17 cellular contexts compared by ENCODE assay signal in genomic region chr5:31944683-31945445, GRCh38.
DNase-seq lines count a peak whose midpoint lies in the region; ATAC-seq, FAIRE-seq and TF ChIP-seq lines count a peak whose summit lies in the region.
"Had no signal": no experiment of that assay in that cellular context is flagged by ENCODE, and none has a peak within 500 bp of the region (broad histone marks: within the 10 kb centered on the region; RNA-seq: fewer than 3 reads in every experiment).

No MANE protein-coding gene starts in this region.

- H3K27me3 Mint-ChIP-seq in activated T-cell treated with anti-CD3 and anti-CD28 coated beads, Interleukin-2, amount 50 U/mL, for 72 hours (ENCODE audit: low read depth) = no peaks in the 10 kb centered on the region

- no peak overlapping the region for H3K4me3 Mint-ChIP-seq in activated T-cell treated with anti-CD3 and anti-CD28 coated beads, Interleukin-2, amount 50 U/mL, for 72 hours
- H3K4me3 Mint-ChIP-seq: activated CD4-positive, alpha-beta memory T cell treated with anti-CD3 and anti-CD28 coated beads for 36 hours had no signal

- H3K4me3 ChIP-seq in left ventricle myocardium inferior (no peak overlapping the region), right atrium auricular region (no peak overlapping the region), kidney (ENCODE audit: low read length in 2 of 2) (no peak overlapping the region), mesendoderm (ENCODE audit: low read length) (no peak overlapping the region)
- H3K4me3 ChIP-seq: ovary, Peyer's patch had no signal

- ATAC-seq in HG02970 (IDR thresholded peaks at IDR 0.05; ENCODE audit: low FRiP score, unreplicated experiment) (no peak), HG02610 (IDR thresholded peaks at IDR 0.05; ENCODE audit: unreplicated experiment) (no peak)
- no peak for ATAC-seq in activated T-cell treated with anti-CD3 and anti-CD28 coated beads, Interleukin-2, amount 50 U/mL, for 72 hours (replicated peaks in 1 of 2)

- no peaks in the 10 kb centered on the region for H3K4me1 Mint-ChIP-seq in activated T-cell treated with anti-CD3 and anti-CD28 coated beads, Interleukin-2, amount 50 U/mL, for 72 hours (ENCODE audit: low read depth)

- H2BK5ac ChIP-seq in mesendoderm (ENCODE audit: low read length) = no peak overlapping the region

- H3K27ac ChIP-seq in left ventricle myocardium inferior (replicated peaks) (peak overlapping the region; percentile 5), right atrium auricular region (no peak overlapping the region), kidney (ENCODE audit: low read depth in 2 of 2, low read length in 2 of 2) (no peak overlapping the region), mesendoderm (ENCODE audit: low read depth, low read length) (no peak overlapping the region)
- H3K27ac ChIP-seq: Peyer's patch had no signal

- H3K4ac ChIP-seq in mesendoderm (ENCODE audit: low read depth, low read length) = no peak overlapping the region

- no peak overlapping the region for H4K8ac ChIP-seq in mesendoderm (ENCODE audit: low read depth, low read length)

- no peak overlapping the region for H2AK5ac ChIP-seq in mesendoderm (ENCODE audit: low read length)

- H3K18ac ChIP-seq in mesendoderm (ENCODE audit: low read length) = no peak overlapping the region

- no peak overlapping the region for H3K27ac Mint-ChIP-seq in activated T-cell treated with anti-CD3 and anti-CD28 coated beads, Interleukin-2, amount 50 U/mL, for 72 hours
- H3K27ac Mint-ChIP-seq: activated CD4-positive, alpha-beta memory T cell treated with anti-CD3 and anti-CD28 coated beads for 36 hours had no signal

- no peak overlapping the region for H3K23ac ChIP-seq in mesendoderm (ENCODE audit: low read length)

- no peak overlapping the region for H4K5ac ChIP-seq in mesendoderm (ENCODE audit: low read length)

- H3K4me2 ChIP-seq in mesendoderm (ENCODE audit: low read length) = no peak overlapping the region

- H3K9me3 ChIP-seq in left ventricle myocardium inferior (replicated peaks) (no peaks in the 10 kb centered on the region), right atrium auricular region (no peaks in the 10 kb centered on the region), kidney (ENCODE audit: control insufficient read depth in 1 of 2, low read length in 2 of 2) (no peaks in the 10 kb centered on the region)
- H3K9me3 ChIP-seq: ovary, Peyer's patch had no signal

- H3K4me1 ChIP-seq in left ventricle myocardium inferior (peaks cover 68% of the 10 kb centered on the region), right atrium auricular region (peaks cover 0 to 16% of the 10 kb centered on the region in 2 donors), kidney (ENCODE audit: control insufficient read depth in 1 of 2, insufficient read depth in 1 of 2, low read depth in 1 of 2, low read length in 2 of 2) (peaks cover 0 to 2% of the 10 kb centered on the region in 2 donors), mesendoderm (ENCODE audit: control insufficient read depth, low read depth, low read length) (no peaks in the 10 kb centered on the region)
- H3K4me1 ChIP-seq: Peyer's patch had no signal

- TF ChIP-seq CTCF in left ventricle myocardium inferior (IDR thresholded peaks at IDR 0.05; ENCODE audit: borderline replicate concordance) (no peak), right atrium auricular region (IDR thresholded peaks at IDR 0.05) (no peak), kidney (IDR thresholded peaks at IDR 0.05; ENCODE audit: borderline replicate concordance, extremely low read depth, insufficient read depth) (no peak)

- no peaks in the 10 kb centered on the region for H3K36me3 Mint-ChIP-seq in activated T-cell treated with anti-CD3 and anti-CD28 coated beads, Interleukin-2, amount 50 U/mL, for 72 hours (ENCODE audit: insufficient read depth in 2 of 2)
- H3K36me3 Mint-ChIP-seq: activated CD4-positive, alpha-beta memory T cell treated with anti-CD3 and anti-CD28 coated beads for 36 hours had no signal

- no peaks in the 10 kb centered on the region for H3K79me2 ChIP-seq in mesendoderm (ENCODE audit: control insufficient read depth, insufficient read depth, low read length)

- no peaks in the 10 kb centered on the region for H3K9me3 Mint-ChIP-seq in activated T-cell treated with anti-CD3 and anti-CD28 coated beads, Interleukin-2, amount 50 U/mL, for 72 hours
- H3K9me3 Mint-ChIP-seq: activated CD4-positive, alpha-beta memory T cell treated with anti-CD3 and anti-CD28 coated beads for 36 hours had no signal

- no peaks in the 10 kb centered on the region for H3K79me1 ChIP-seq in mesendoderm (ENCODE audit: low read length)

- no peaks in the 10 kb centered on the region for H3K36me3 ChIP-seq in left ventricle myocardium inferior
- H3K36me3 ChIP-seq in right atrium auricular region = no peaks in the 10 kb centered on the region
- H3K36me3 ChIP-seq in kidney (ENCODE audit: control insufficient read depth in 1 of 2, insufficient read depth in 2 of 2, low read length in 2 of 2) = no peaks in the 10 kb centered on the region
- no peaks in the 10 kb centered on the region for H3K36me3 ChIP-seq in mesendoderm (ENCODE audit: control insufficient read depth, insufficient read depth, low read length)
- H3K36me3 ChIP-seq: ovary, Peyer's patch had no signal

- H3K27me3 ChIP-seq in left ventricle myocardium inferior (ENCODE audit: low read depth) (no peaks in the 10 kb centered on the region), right atrium auricular region (no peaks in the 10 kb centered on the region), mesendoderm (ENCODE audit: insufficient read depth, low read length, poor library complexity) (no peaks in the 10 kb centered on the region)
- H3K27me3 ChIP-seq: ovary, Peyer's patch had no signal

- no peak overlapping the region for H2BK120ac ChIP-seq in mesendoderm (ENCODE audit: low read depth, low read length)

- intact Hi-C loops in left ventricle myocardium inferior (cut with micrococcal nuclease) = no loop called here
- intact Hi-C loops in kidney (cut with DNase I) = no loop called here

- H3K56ac ChIP-seq in mesendoderm (ENCODE audit: low read length) = no peak overlapping the region

- no peak overlapping the region for H3K9ac ChIP-seq in kidney (ENCODE audit: low read length in 2 of 2)
- H3K9ac ChIP-seq in mesendoderm (ENCODE audit: low read length) = no peak overlapping the region

- no peak overlapping the region for H2BK15ac ChIP-seq in mesendoderm (replicated peaks; ENCODE audit: low read depth)

- WGBS in mesendoderm (ENCODE audit: extremely low coverage, insufficient coverage, low lambda C conversion rate) = no CpG with 5 or more reads among the region's 13 CpGs

- DNase-seq in left ventricle myocardium inferior (no peak), right atrium auricular region (ENCODE audit: low spot score) (no peak), NCI-H82 treated with DMSO at 0.1 percent for 48 hours (lab: John Stamatoyannopoulos, UW; ENCODE audit: unreplicated experiment) (peak; percentile 87), kidney (peak; percentile 74), mesendoderm (no peak)
- DNase-seq in activated T-cell treated with anti-CD3 and anti-CD28 coated beads, Interleukin-2, amount 50 U/mL, for 72 hours = no peak
- DNase-seq: activated CD4-positive, alpha-beta memory T cell treated with anti-CD3 and anti-CD28 coated beads for 36 hours; activated gamma-delta T cell; effector CD8-positive, alpha-beta T cell; HCEC 1CT; Karpas-422; midbrain; NCI-H2227 treated with DMSO at 0.1 percent for 48 hours; ovary; Peyer's patch had no signal

- FAIRE-seq in kidney (lab: Jason Lieb, UNC) = no peak

Comparison
In these comparisons a context has a peak if more than half of its experiments do, and no peak if none do; other contexts are left out.
1. DNase-seq: peak in NCI-H82 treated with DMSO at 0.1 percent for 48 hours (single experiment) and kidney (single experiment); none in left ventricle myocardium inferior (single experiment), right atrium auricular region (single experiment), mesendoderm (single experiment) and activated T-cell treated with anti-CD3 and anti-CD28 coated beads, Interleukin-2, amount 50 U/mL, for 72 hours (0 of 2).